In genomic region chr10:101967713-101968112, GRCh38 we compare ENCODE assay signal across 1 cellular context.
TF ChIP-seq lines count a peak whose summit lies in the region.

No MANE protein-coding gene starts in this region.

TF ChIP-seq in SK-N-SH, 30 proteins besides CTCF, POLR2A, EP300 and RAD21 (continued from another document):
- TF ChIP-seq REST (IDR thresholded peaks at IDR 0.05; ENCODE audit: low read depth, low read length) (no peak), FOSL2 (IDR thresholded peaks at IDR 0.05; ENCODE audit: borderline replicate concordance, low read depth) (peak; percentile 49; the same call in 1 of the 2 replicates)
TF ChIP-seq in SK-N-SH: peak in this region for 3.
